2 cellular contexts compared by ENCODE assay signal in genomic region chr6:22253955-22254655, GRCh38.
A peak's percentile ranks its signal among the peaks of the same experiment; 100 is the strongest.
TF ChIP-seq lines count a peak whose summit lies in the region.

No MANE protein-coding gene starts in this region.

TF ChIP-seq in IMR-90, 13 proteins besides CTCF, POLR2A, EP300 and RAD21:
- TF ChIP-seq MAFK (IDR thresholded peaks at IDR 0.05; ENCODE audit: low read depth, low read length) (peak; percentile 60), RCOR1 (IDR thresholded peaks at IDR 0.05; ENCODE audit: insufficient replicate concordance, low read length) (no peak)

TF ChIP-seq in K562, 482 proteins besides CTCF, POLR2A, EP300 and RAD21:
- TF ChIP-seq BDP1 (IDR thresholded peaks at IDR 0.05; ENCODE audit: insufficient read depth, insufficient read length), result no peak
- peak; percentile 37; the same call in 1 of the 2 replicates for TF ChIP-seq C11orf30 (IDR thresholded peaks at IDR 0.05; ENCODE audit: low read depth)
- TF ChIP-seq ZNF561 (CRISPR knock-in tag; conservative IDR thresholded peaks at IDR 0.05), result no peak
- peak; percentile 54 for TF ChIP-seq ZNF316 (IDR thresholded peaks at IDR 0.05)
